Comparison of ENCODE assay signal across 8 cellular contexts in the genomic region with DNA sequence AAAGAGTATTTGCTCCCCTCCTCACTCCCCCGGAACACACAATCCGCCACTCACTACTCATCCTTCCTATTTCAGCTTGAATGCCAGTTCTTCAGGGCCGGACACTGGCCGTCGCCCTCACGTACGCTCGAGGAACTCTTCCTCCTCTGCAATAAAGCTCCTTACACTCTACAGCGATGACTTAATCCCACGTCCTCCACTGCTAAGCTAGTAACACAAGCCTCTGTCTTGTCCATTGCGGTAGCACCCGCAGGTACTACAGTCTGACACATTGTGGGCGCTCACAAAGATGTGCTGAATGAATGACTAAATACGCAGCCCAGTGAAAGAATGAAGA. TPM values are rescaled to one million over a fixed set of nuclear protein-coding genes. Genes with fewer than 3 reads are reported as not detected.
A peak's percentile ranks its signal among the peaks of the same experiment; 100 is the strongest.
DNase-seq lines count a peak whose midpoint lies in the region; ATAC-seq, FAIRE-seq and TF ChIP-seq lines count a peak whose summit lies in the region.

No MANE protein-coding gene starts in this region.

- peak overlapping the region; percentile 55 for H3K4me3 Mint-ChIP-seq in osteocyte (ENCODE audit: unreplicated experiment)

- no peaks in the 10 kb centered on the region for H3K9me3 Mint-ChIP-seq in osteocyte (ENCODE audit: unreplicated experiment)

- H3K9me2 ChIP-seq in DOHH2 (replicated peaks; ENCODE audit: control insufficient read depth, low read length), result no peaks in the 10 kb centered on the region

- peaks cover 19% of the 10 kb centered on the region for H3K27me3 ChIP-seq in DOHH2 (ENCODE audit: control insufficient read depth, low read length)
- peaks cover 44 to 57% of the 10 kb centered on the region in 2 experiments for H3K27me3 ChIP-seq in endothelial cell of umbilical vein (ENCODE audit: control insufficient read depth in 2 of 2, insufficient read depth in 2 of 2, low read length in 2 of 2)

- no peak for FAIRE-seq in endothelial cell of umbilical vein (lab: Jason Lieb, UNC)

- no peak for ATAC-seq in GM18520 (IDR thresholded peaks at IDR 0.05; ENCODE audit: unreplicated experiment)

- H3F3A ChIP-seq in DOHH2 (ENCODE audit: control insufficient read depth, insufficient read depth), result no peaks in the 10 kb centered on the region

- H4K20me1 ChIP-seq in DOHH2 (ENCODE audit: control insufficient read depth, insufficient read depth, low read depth, low read length) (no peaks in the 10 kb centered on the region; the same call in 1 of the 2 replicates), endothelial cell of umbilical vein (replicated peaks; ENCODE audit: control insufficient read depth, extremely low read depth, insufficient read depth, low read length) (no peaks in the 10 kb centered on the region)

- no peak overlapping the region for H3K27ac ChIP-seq in DOHH2 (ENCODE audit: low read depth, low read length)
- no peak overlapping the region for H3K27ac ChIP-seq in endothelial cell of umbilical vein (ENCODE audit: insufficient read depth, low read depth, low read length)

- DNase-seq in NCI-H82 treated with DMSO at 0.1 percent for 48 hours (lab: John Stamatoyannopoulos, UW; ENCODE audit: unreplicated experiment) (peak; percentile 94), endothelial cell of umbilical vein (ENCODE audit: low read depth, low spot score) (no peak), osteocyte (ENCODE audit: extremely low spot score, unreplicated experiment) (no peak), NCI-H526 (lab: John Stamatoyannopoulos, UW) (no peak), NCI-H187 (lab: John Stamatoyannopoulos, UW) (no peak)
- no peak for DNase-seq in stimulated activated CD4-positive, alpha-beta T cell treated with anti-CD3 and anti-CD28 coated beads, Interleukin-1b, Interleukin-23, amount 100 ng/mL, for 48 hours

- no peak for TF ChIP-seq CTCF in DOHH2 (IDR thresholded peaks at IDR 0.05; ENCODE audit: low read depth, low read length, poor library complexity, severe bottlenecking)
- TF ChIP-seq CTCF in endothelial cell of umbilical vein (IDR thresholded peaks at IDR 0.05; ENCODE audit: extremely low read depth in 1 of 2, insufficient read depth in 1 of 2, low read depth in 1 of 2, low read length in 2 of 2), result no peak
- TF ChIP-seq CTCF in osteocyte (IDR thresholded peaks at IDR 0.05), result no peak

- H3K9me1 ChIP-seq in endothelial cell of umbilical vein (replicated peaks; ENCODE audit: control insufficient read depth, extremely low read depth, insufficient read depth, low read length), result no peaks in the 10 kb centered on the region

- TF ChIP-seq POLR2A in endothelial cell of umbilical vein (IDR thresholded peaks at IDR 0.05; ENCODE audit: low read depth, low read length), result no peak

- no peaks in the 10 kb centered on the region for H3K79me2 ChIP-seq in DOHH2 (ENCODE audit: control insufficient read depth, low read length)
- no peaks in the 10 kb centered on the region for H3K79me2 ChIP-seq in endothelial cell of umbilical vein (ENCODE audit: control insufficient read depth, insufficient read depth, low read length)

- peaks cover 12% of the 10 kb centered on the region for H3K4me1 ChIP-seq in DOHH2 (ENCODE audit: control insufficient read depth, low read length)
- peaks cover 4% of the 10 kb centered on the region for H3K4me1 ChIP-seq in endothelial cell of umbilical vein (ENCODE audit: control insufficient read depth, extremely low read depth, insufficient read depth, low read length)

- peaks cover 42% of the 10 kb centered on the region for H3K27me3 Mint-ChIP-seq in osteocyte (ENCODE audit: unreplicated experiment)

- no peaks in the 10 kb centered on the region for H3K36me3 Mint-ChIP-seq in osteocyte (ENCODE audit: unreplicated experiment)

- BruUV-seq in endothelial cell of umbilical vein (replicated peaks; lab: Mats Ljungman, UMichigan), result no TSS peak

- dilution Hi-C loops in endothelial cell of umbilical vein (cut with MboI; ENCODE audit: extremely low pct_ligation_motif_present, low sequenced_read_pairs), result no loop called here

- intact Hi-C loops in endothelial cell of umbilical vein (cut with micrococcal nuclease), result loop anchor here (1.0 kb wide), 6 partner anchors 58 to 747 kb away; a partner anchor contains a TSS

- H3K4me2 ChIP-seq in DOHH2 (ENCODE audit: low read length) (peak overlapping the region; percentile 67), endothelial cell of umbilical vein (ENCODE audit: insufficient read depth, low read length) (peak overlapping the region; percentile 4)

- H3K9me3 ChIP-seq in DOHH2 (ENCODE audit: control insufficient read depth, insufficient read depth, low read length) (no peaks in the 10 kb centered on the region), endothelial cell of umbilical vein (replicated peaks; ENCODE audit: control insufficient read depth, insufficient read depth, low read length) (no peaks in the 10 kb centered on the region)

- H3K36me3 ChIP-seq in DOHH2 (ENCODE audit: control insufficient read depth, low read length) (no peaks in the 10 kb centered on the region), endothelial cell of umbilical vein (ENCODE audit: control insufficient read depth in 2 of 2, extremely low read depth in 1 of 2, insufficient read depth in 2 of 2, low read length in 2 of 2) (no peaks in the 10 kb centered on the region)

- H3K4me1 Mint-ChIP-seq in osteocyte (ENCODE audit: unreplicated experiment), result peaks cover 38% of the 10 kb centered on the region

- H3K9ac ChIP-seq in endothelial cell of umbilical vein (replicated peaks; ENCODE audit: extremely low read depth, insufficient read depth, low read length), result no peak overlapping the region

- H3K27ac Mint-ChIP-seq in osteocyte (ENCODE audit: unreplicated experiment), result no peak overlapping the region

- peak overlapping the region; percentile 39 for H3K4me3 ChIP-seq in DOHH2 (ENCODE audit: low read length)
- H3K4me3 ChIP-seq in endothelial cell of umbilical vein (replicated peaks in 1 of 3; ENCODE audit: insufficient read depth in 1 of 3, low read depth in 1 of 3, low read length in 3 of 3), result no peak overlapping the region

- CTCF ChIA-PET in endothelial cell of umbilical vein (lab: Charles Lee), result interaction anchor here (0.6 to 2.0 kb wide), 50 partner anchors 9 to 747 kb away, joined by 3 to 16 read pairs (median 5); a partner anchor contains a TSS

- POLR2A ChIA-PET in endothelial cell of umbilical vein (lab: Charles Lee), result interaction anchor here (0.8 kb wide), 1 partner anchor 217 kb away, joined by 3 read pairs; no protein-coding TSS in a partner anchor

- peak overlapping the region; percentile 16 for H2AFZ ChIP-seq in endothelial cell of umbilical vein (ENCODE audit: low read depth, low read length)

TF ChIP-seq in endothelial cell of umbilical vein, 7 proteins besides CTCF, POLR2A, EP300 and RAD21:
- TF ChIP-seq EZH2 (IDR thresholded peaks at IDR 0.05; ENCODE audit: borderline replicate concordance, low read depth, low read length, severe bottlenecking) (no peak), POLR2AphosphoS5 (IDR thresholded peaks at IDR 0.05; ENCODE audit: insufficient read depth, low read depth, low read length) (no peak), JUN (IDR thresholded peaks at IDR 0.05; ENCODE audit: borderline replicate concordance, insufficient read depth, insufficient read length, low read depth) (no peak), GATA2 (IDR thresholded peaks at IDR 0.05; ENCODE audit: insufficient read depth, insufficient read length, low read depth, low read length) (no peak), FOS (IDR thresholded peaks at IDR 0.05; ENCODE audit: borderline replicate concordance, insufficient read depth, low read length) (no peak), MYC (IDR thresholded peaks at IDR 0.05; ENCODE audit: low read depth, low read length) (no peak)
- TF ChIP-seq, protein P1, sequence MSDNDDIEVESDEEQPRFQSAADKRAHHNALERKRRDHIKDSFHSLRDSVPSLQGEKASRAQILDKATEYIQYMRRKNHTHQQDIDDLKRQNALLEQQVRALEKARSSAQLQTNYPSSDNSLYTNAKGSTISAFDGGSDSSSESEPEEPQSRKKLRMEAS (IDR thresholded peaks at IDR 0.05; ENCODE audit: insufficient read depth, insufficient read length), result no peak

RNA-seq across cellular contexts. Expression of a gene that starts 0.6 kb away (rescaled TPM):
- total RNA-seq in endothelial cell of umbilical vein, result not detected in 2 replicates
- polyA plus RNA-seq in endothelial cell of umbilical vein, result 0.01 TPM in 1 of 2 replicates, not detected in the other
- not detected in 2 replicates for polyA plus RNA-seq in endothelial cell of umbilical vein (2011; cell fraction: cytosol; rRNA removed)
- polyA plus RNA-seq in endothelial cell of umbilical vein (2011; cell fraction: nucleus; rRNA removed), result not detected in 2 replicates
- not detected in 2 replicates for polyA plus RNA-seq in endothelial cell of umbilical vein (2012)
- polyA minus RNA-seq in endothelial cell of umbilical vein, result not detected in 2 replicates
- not detected for polyA minus RNA-seq in endothelial cell of umbilical vein (2011; cell fraction: cytosol; rRNA and poly(A)+ RNA removed)
- not detected in 2 replicates for polyA minus RNA-seq in endothelial cell of umbilical vein (2011; cell fraction: nucleus; rRNA and poly(A)+ RNA removed)
- total RNA-seq in osteocyte, result 10.6 and 11.4 TPM in 2 replicates

Comparison
In these comparisons a context has a peak if more than half of its experiments do, and no peak if none do; other contexts are left out.
1. RNA of a gene that starts 0.6 kb away (total RNA-seq): 10.6 to 11.4 TPM in osteocyte; not detected in endothelial cell of umbilical vein; every median in the first group is over 10 times any median in the second.